Comparison of ENCODE assay signal across 14 cellular contexts in genomic region chr2:98539056-98539735, GRCh38.
"Had no signal": no experiment of that assay in that cellular context is flagged by ENCODE, and none has a peak within 500 bp of the region (broad histone marks: within the 10 kb centered on the region; RNA-seq: fewer than 3 reads in every experiment).

No MANE protein-coding gene starts in this region.

- DNase-seq: activated CD4-positive, alpha-beta T cell treated with anti-CD3 and anti-CD28 coated beads for 1 hour; activated CD8-positive, alpha-beta memory T cell treated with anti-CD3 and anti-CD28 coated beads, Interleukin-2, amount 50 U/mL, for 48 hours; activated effector memory CD4-positive, alpha-beta T cell treated with anti-CD3 and anti-CD28 coated beads, Interleukin-2, amount 50 U/mL, for 16 hours; effector memory CD4-positive, alpha-beta T cell; heart left ventricle; immature natural killer cell; mesenchymal stem cell; occipital lobe; SK-N-SH; stimulated activated naive CD8-positive, alpha-beta T cell treated with anti-CD3 and anti-CD28 coated beads, Interleukin-15, amount 100 ng/mL, for 72 hours; T-cell had no signal

- H3K27ac ChIP-seq: cardiac muscle cell, right atrium auricular region, VCaP had no signal
